Comparison of ENCODE assay signal across 7 cellular contexts in genomic region chr16:67665598-67665997, GRCh38. TPM values are rescaled to one million over a fixed set of nuclear protein-coding genes. Genes with fewer than 3 reads are reported as not detected.
DNase-seq lines count a peak whose midpoint lies in the region; ATAC-seq, FAIRE-seq and TF ChIP-seq lines count a peak whose summit lies in the region.
"Had no signal": no experiment of that assay in that cellular context is flagged by ENCODE, and none has a peak within 500 bp of the region (broad histone marks: within the 10 kb centered on the region; RNA-seq: fewer than 3 reads in every experiment).

No MANE protein-coding gene starts in this region.

- DNase-seq in GM23338 (ENCODE audit: low spot score) (no peak), astrocyte (ENCODE audit: low read depth) (no peak), neural progenitor cell (ENCODE audit: low spot score) (no peak), frontal cortex (ENCODE audit: low spot score in 2 of 2) (no peak), NCI-H748 (lab: John Stamatoyannopoulos, UW; ENCODE audit: unreplicated experiment) (no peak)
- DNase-seq: small intestine had no signal

- H3K4me3 ChIP-seq in GM23338: peak overlapping the region; percentile 90
- H3K4me3 ChIP-seq in astrocyte (ENCODE audit: insufficient read depth, low read depth, low read length): no peak overlapping the region
- H3K4me3 ChIP-seq in neural progenitor cell: peak overlapping the region; percentile 90

- H3K4me1 Mint-ChIP-seq in GM23338 (peaks cover 17% of the 10 kb centered on the region), astrocyte (ENCODE audit: low read depth, unreplicated experiment) (peaks cover 4% of the 10 kb centered on the region), neural progenitor cell (peaks cover 32% of the 10 kb centered on the region)

- H4K20me1 ChIP-seq in GM23338 (replicated peaks; ENCODE audit: insufficient read depth): 0 out of 2 replicates have a peak, but pooled peaks cover 5% of the 10 kb centered on the region
- H4K20me1 ChIP-seq in astrocyte (ENCODE audit: insufficient read depth, low read length): peaks cover 7% of the 10 kb centered on the region
- peaks cover 57% of the 10 kb centered on the region for H4K20me1 ChIP-seq in neural progenitor cell (ENCODE audit: low read depth)

- peaks cover 14% of the 10 kb centered on the region; the same call in 1 of the 2 replicates for H3K4me1 ChIP-seq in GM23338 (ENCODE audit: insufficient read depth)
- peaks cover 22% of the 10 kb centered on the region for H3K4me1 ChIP-seq in astrocyte (ENCODE audit: insufficient read depth, low read length)
- peaks cover 18% of the 10 kb centered on the region for H3K4me1 ChIP-seq in neural progenitor cell

- H3K27me3 Mint-ChIP-seq in GM23338 (ENCODE audit: insufficient read depth, low read depth, poor library complexity): peaks cover 26% of the 10 kb centered on the region
- H3K27me3 Mint-ChIP-seq in astrocyte (ENCODE audit: low read depth, unreplicated experiment): peaks cover 6% of the 10 kb centered on the region
- H3K27me3 Mint-ChIP-seq in neural progenitor cell (ENCODE audit: insufficient read depth, low read depth): peaks cover 7% of the 10 kb centered on the region

- H3K27ac ChIP-seq in GM23338 (ENCODE audit: low read depth) (no peak overlapping the region), astrocyte (ENCODE audit: low read depth, low read length) (no peak overlapping the region), neural progenitor cell (no peak overlapping the region)

- H3F3A ChIP-seq in GM23338 (replicated peaks; ENCODE audit: low read depth) (peaks cover 32% of the 10 kb centered on the region), neural progenitor cell (ENCODE audit: low read depth) (peaks cover 34% of the 10 kb centered on the region)

- H3K9me3 ChIP-seq in astrocyte (ENCODE audit: insufficient read depth, low read depth, low read length) (no peaks in the 10 kb centered on the region), neural progenitor cell (ENCODE audit: low read depth) (no peaks in the 10 kb centered on the region)

- H3K4me3 Mint-ChIP-seq in GM23338: peak overlapping the region; percentile 74
- H3K4me3 Mint-ChIP-seq in astrocyte (ENCODE audit: unreplicated experiment): peak overlapping the region; percentile 76
- peak overlapping the region; percentile 85 for H3K4me3 Mint-ChIP-seq in neural progenitor cell

- H3K36me3 ChIP-seq in GM23338 (ENCODE audit: insufficient read depth): no peaks in the 10 kb centered on the region
- H3K36me3 ChIP-seq in astrocyte (ENCODE audit: insufficient read depth, low read length): no peaks in the 10 kb centered on the region
- H3K36me3 ChIP-seq in neural progenitor cell: no peaks in the 10 kb centered on the region

- H3K36me3 Mint-ChIP-seq in GM23338 (ENCODE audit: low read depth) (peaks cover 3% of the 10 kb centered on the region), astrocyte (ENCODE audit: low read depth, unreplicated experiment) (peaks cover 6% of the 10 kb centered on the region), neural progenitor cell (peaks cover 10% of the 10 kb centered on the region)

- peak overlapping the region; percentile 76 for H2AFZ ChIP-seq in GM23338
- peak overlapping the region; percentile 84 for H2AFZ ChIP-seq in astrocyte (ENCODE audit: low read depth, low read length)
- H2AFZ ChIP-seq in neural progenitor cell (replicated peaks): no peak overlapping the region

- no peak overlapping the region for H3K27ac Mint-ChIP-seq in GM23338
- no peak overlapping the region for H3K27ac Mint-ChIP-seq in astrocyte (ENCODE audit: unreplicated experiment)
- H3K27ac Mint-ChIP-seq in neural progenitor cell: no peak overlapping the region

- TF ChIP-seq CTCF in GM23338 (conservative IDR thresholded peaks at IDR 0.05; ENCODE audit: low read depth in 2 of 2): no peak
- TF ChIP-seq CTCF in astrocyte (IDR thresholded peaks at IDR 0.05; ENCODE audit: insufficient read depth, low read depth, low read length): no peak
- TF ChIP-seq CTCF in neural progenitor cell (IDR thresholded peaks at IDR 0.05): no peak

- ATAC-seq in GM23338: no peak
- no peak for ATAC-seq in GM21528 (IDR thresholded peaks at IDR 0.05; ENCODE audit: low FRiP score, unreplicated experiment)

- H3K9ac ChIP-seq in astrocyte (ENCODE audit: low read length) (peak overlapping the region; percentile 66), neural progenitor cell (no peak overlapping the region)

- H3K27me3 ChIP-seq in GM23338 (ENCODE audit: insufficient read depth) (peaks cover 10% of the 10 kb centered on the region), astrocyte (ENCODE audit: insufficient read depth, low read length) (no peaks in the 10 kb centered on the region), neural progenitor cell (peaks cover 8% of the 10 kb centered on the region)

- no peaks in the 10 kb centered on the region; the same call in 2 of the 3 replicates for H3K9me3 Mint-ChIP-seq in GM23338
- no peaks in the 10 kb centered on the region for H3K9me3 Mint-ChIP-seq in astrocyte (ENCODE audit: unreplicated experiment)
- H3K9me3 Mint-ChIP-seq in neural progenitor cell: no peaks in the 10 kb centered on the region

- H3K79me2 ChIP-seq in GM23338 (replicated peaks; ENCODE audit: insufficient read depth) (no peaks in the 10 kb centered on the region), astrocyte (ENCODE audit: insufficient read depth, low read length) (no peaks in the 10 kb centered on the region), neural progenitor cell (ENCODE audit: low read depth) (no peaks in the 10 kb centered on the region)

- H3K4me2 ChIP-seq in GM23338 (peak overlapping the region; percentile 93), astrocyte (ENCODE audit: low read length) (peak overlapping the region; percentile 85), neural progenitor cell (peak overlapping the region; percentile 91)

- H3K9me2 ChIP-seq in GM23338 (ENCODE audit: insufficient read depth): no peaks in the 10 kb centered on the region

- no peak for FAIRE-seq in astrocyte (lab: Jason Lieb, UNC)
- no peak for FAIRE-seq in frontal cortex (lab: Jason Lieb, UNC)
- FAIRE-seq: small intestine had no signal

TF ChIP-seq in GM23338, 12 proteins besides CTCF, POLR2A, EP300 and RAD21:
- no peak for TF ChIP-seq EZH2 (IDR thresholded peaks at IDR 0.05; ENCODE audit: low read depth, unreplicated experiment)

RNA-seq across cellular contexts. Expression of gene ENKD1, which starts 1.0 kb away (rescaled TPM):
- 10.2 and 11.6 TPM in 2 replicates for total RNA-seq in GM23338 (2014; rRNA removed; shearing (Covaris generic))
- 10.1 and 11.8 TPM in 2 replicates for polyA plus RNA-seq in GM23338 (2016; fragmentation: Nextera tagmentation; extraction: Ambion mirVana)
- 6.0 and 8.5 TPM in 2 replicates for total RNA-seq in astrocyte
- 6.9 and 18.7 TPM in 2 replicates for total RNA-seq in neural progenitor cell (ENCODE audit: low replicate concordance)
- 9.4 TPM for total RNA-seq in frontal cortex

RNA-seq across cellular contexts. Expression of gene C16orf86, which starts 1.0 kb away (rescaled TPM):
- total RNA-seq in GM23338 (2014; rRNA removed; shearing (Covaris generic)): 0.87 and 8.2 TPM in 2 replicates
- 0.90 and 1.1 TPM in 2 replicates for polyA plus RNA-seq in GM23338 (2016; fragmentation: Nextera tagmentation; extraction: Ambion mirVana)
- total RNA-seq in astrocyte: 0.32 and 1.6 TPM in 2 replicates
- 0.24 and 6.0 TPM in 2 replicates for total RNA-seq in neural progenitor cell (ENCODE audit: low replicate concordance)
- 2.0 TPM for total RNA-seq in frontal cortex

RNA-seq across cellular contexts. Expression of gene PARD6A, which starts 4.8 kb away (rescaled TPM):
- total RNA-seq in GM23338 (2014; rRNA removed; shearing (Covaris generic)): 15.1 and 15.7 TPM in 2 replicates
- 9.1 and 11.1 TPM in 2 replicates for polyA plus RNA-seq in GM23338 (2016; fragmentation: Nextera tagmentation; extraction: Ambion mirVana)
- total RNA-seq in astrocyte (1.2 and 1.4 TPM in 2 replicates), neural progenitor cell (ENCODE audit: low replicate concordance) (2.7 and 8.7 TPM in 2 replicates), frontal cortex (9.4 TPM)

RNA-seq across cellular contexts. Expression of gene ACD, which starts 5.5 kb away (rescaled TPM):
- 51.7 and 56.9 TPM in 2 replicates for total RNA-seq in GM23338 (2014; rRNA removed; shearing (Covaris generic))
- polyA plus RNA-seq in GM23338 (2016; fragmentation: Nextera tagmentation; extraction: Ambion mirVana): 38.7 and 41.3 TPM in 2 replicates
- total RNA-seq in astrocyte: 11.8 and 13.5 TPM in 2 replicates
- total RNA-seq in neural progenitor cell (ENCODE audit: low replicate concordance): 11.5 and 31.7 TPM in 2 replicates
- total RNA-seq in frontal cortex: 24.9 TPM

RNA-seq across cellular contexts. Expression of gene CARMIL2, which starts 20.7 kb away (rescaled TPM):
- 14.0 and 17.4 TPM in 2 replicates for total RNA-seq in GM23338 (2014; rRNA removed; shearing (Covaris generic))
- polyA plus RNA-seq in GM23338 (2016; fragmentation: Nextera tagmentation; extraction: Ambion mirVana): 17.4 and 23.4 TPM in 2 replicates
- total RNA-seq in astrocyte: 2.0 TPM in 2 replicates
- 14.5 and 18.2 TPM in 2 replicates for total RNA-seq in neural progenitor cell (ENCODE audit: low replicate concordance)
- total RNA-seq in frontal cortex: 2.4 TPM
